Comparison of ENCODE assay signal across 8 cellular contexts in the genomic region with DNA sequence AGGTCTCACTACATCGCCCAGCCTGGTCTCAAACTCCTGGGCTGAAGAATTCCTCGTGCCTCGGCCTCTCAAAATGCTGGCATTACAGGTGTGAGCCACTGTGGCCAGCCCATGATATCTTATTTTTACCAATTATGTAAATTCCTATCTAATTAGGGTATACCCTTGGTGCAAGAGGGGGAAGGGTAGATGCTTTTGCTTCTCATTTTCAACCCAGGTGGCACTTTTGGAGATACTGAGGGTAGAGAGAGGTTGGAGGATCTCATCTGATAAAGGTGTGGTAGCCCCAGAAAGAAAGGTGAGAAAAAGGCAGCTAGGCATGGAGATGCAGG. TPM values are rescaled to one million over a fixed set of nuclear protein-coding genes. Genes with fewer than 3 reads are reported as not detected.
DNase-seq lines count a peak whose midpoint lies in the region; ATAC-seq and TF ChIP-seq lines count a peak whose summit lies in the region.

No MANE protein-coding gene starts in this region.

- H3K27ac Mint-ChIP-seq in activated CD4-positive, alpha-beta T cell treated with anti-CD3 and anti-CD28 coated beads for 36 hours, result peak overlapping the region; percentile 90
- H3K27ac Mint-ChIP-seq in activated naive CD8-positive, alpha-beta T cell, result peak overlapping the region; percentile 93

- CTCF ChIA-PET in activated CD4-positive, alpha-beta T cell treated with anti-CD3 and anti-CD28 coated beads for 36 hours (lab: Charles Lee), result interaction anchor here (0.5 to 20.2 kb wide), 3 partner anchors 10 to 42 kb away, joined by 3 to 461 read pairs (median 3); partner anchors contain the start of gene MCL1

- H3K4me3 Mint-ChIP-seq in activated CD4-positive, alpha-beta T cell treated with anti-CD3 and anti-CD28 coated beads for 36 hours, result peak overlapping the region; percentile 60
- peak overlapping the region; percentile 75 for H3K4me3 Mint-ChIP-seq in activated naive CD8-positive, alpha-beta T cell

- H3K4me1 ChIP-seq in right lobe of liver (peaks cover 0 to 45% (median 20%) of the 10 kb centered on the region in 4 donors), testis (peaks cover 30% of the 10 kb centered on the region)

- H3K36me3 Mint-ChIP-seq in activated CD4-positive, alpha-beta T cell treated with anti-CD3 and anti-CD28 coated beads for 36 hours (ENCODE audit: low read depth), result peaks cover 41% of the 10 kb centered on the region
- H3K36me3 Mint-ChIP-seq in activated naive CD8-positive, alpha-beta T cell, result peaks cover 12% of the 10 kb centered on the region

- H3K27me3 Mint-ChIP-seq in activated CD4-positive, alpha-beta T cell treated with anti-CD3 and anti-CD28 coated beads for 36 hours, result no peaks in the 10 kb centered on the region
- H3K27me3 Mint-ChIP-seq in activated naive CD8-positive, alpha-beta T cell, result no peaks in the 10 kb centered on the region

- POLR2A ChIA-PET in activated CD4-positive, alpha-beta T cell treated with anti-CD3 and anti-CD28 coated beads for 36 hours (lab: Charles Lee), result interaction anchor here (0.7 to 1.9 kb wide), 9 partner anchors 18 to 241 kb away, joined by 3 to 22 read pairs (median 7); partner anchors contain the start of genes ENSA and MCL1

- peaks cover 63% of the 10 kb centered on the region for H3K4me1 Mint-ChIP-seq in activated CD4-positive, alpha-beta T cell treated with anti-CD3 and anti-CD28 coated beads for 36 hours
- H3K4me1 Mint-ChIP-seq in activated naive CD8-positive, alpha-beta T cell (ENCODE audit: low read depth), result peaks cover 58% of the 10 kb centered on the region

- intact Hi-C loops in activated CD4-positive, alpha-beta T cell treated with anti-CD3 and anti-CD28 coated beads for 36 hours (cut with DNase I, micrococcal nuclease), result loop anchor here in 1 of 2 experiments (5.0 to 10.0 kb wide), 2 partner anchors 365 to 377 kb away; partner anchors contain the start of gene ANP32E
- intact Hi-C loops in right lobe of liver (cut with DNase I), result loop anchor here in 1 of 2 donors (5.0 kb wide), 1 partner anchor 35 kb away; the partner anchor contains the start of gene MCL1
- intact Hi-C loops in testis (cut with DNase I; ENCODE audit: low total_unique reads), result no loop called here

- H3K36me3 ChIP-seq in right lobe of liver, result no peaks in the 10 kb centered on the region
- no peaks in the 10 kb centered on the region for H3K36me3 ChIP-seq in testis (ENCODE audit: low read depth, missing control alignments)

- H3K27me3 ChIP-seq in right lobe of liver (no peaks in the 10 kb centered on the region), testis (no peaks in the 10 kb centered on the region)

- no peak overlapping the region for H3K4me3 ChIP-seq in right lobe of liver
- no peak overlapping the region for H3K4me3 ChIP-seq in testis

- no peak for ATAC-seq in activated CD4-positive, alpha-beta T cell treated with anti-CD3 and anti-CD28 coated beads for 36 hours
- ATAC-seq in right lobe of liver (no peak), HG02571 (IDR thresholded peaks at IDR 0.05; ENCODE audit: unreplicated experiment) (no peak)

- TF ChIP-seq CTCF in right lobe of liver (IDR thresholded peaks at IDR 0.05) (no peak), testis (IDR thresholded peaks at IDR 0.05) (no peak)

- no peak for TF ChIP-seq POLR2A in right lobe of liver (IDR thresholded peaks at IDR 0.05)
- TF ChIP-seq POLR2A in testis (IDR thresholded peaks at IDR 0.05), result no peak

- H3K27ac ChIP-seq in right lobe of liver, result peak overlapping the region; percentile 81 to 97 (median 89)
- peak overlapping the region; percentile 11 to 74 for H3K27ac ChIP-seq in testis

- no peaks in the 10 kb centered on the region for H3K9me3 ChIP-seq in right lobe of liver
- H3K9me3 ChIP-seq in testis, result no peaks in the 10 kb centered on the region

- WGBS in right lobe of liver (ENCODE audit: insufficient coverage, low coverage, low lambda C conversion rate, missing lambda C conversion rate), result 28% methylated on average over 3 of the region's 3 CpGs
- WGBS in testis, 2 donors, result 95 to 96% methylated on average over 3 of the region's 3 CpGs

- no peak for DNase-seq in activated CD4-positive, alpha-beta T cell treated with anti-CD3 and anti-CD28 coated beads for 36 hours
- no peak for DNase-seq in activated CD4-positive, alpha-beta T cell treated with anti-CD3 and anti-CD28 coated beads, Interleukin-2, amount 50 U/mL, for 1 hour
- DNase-seq in right lobe of liver (no peak), testis (no peak), NCI-H1105 (lab: John Stamatoyannopoulos, UW) (no peak), AG08395 (ENCODE audit: low spot score) (no peak)

- no peaks in the 10 kb centered on the region for H3K9me3 Mint-ChIP-seq in activated CD4-positive, alpha-beta T cell treated with anti-CD3 and anti-CD28 coated beads for 36 hours (ENCODE audit: low read depth)
- H3K9me3 Mint-ChIP-seq in activated naive CD8-positive, alpha-beta T cell (ENCODE audit: low read depth), result no peaks in the 10 kb centered on the region

RNA-seq across cellular contexts. Expression of gene ENSA, which starts 17.4 kb away (rescaled TPM):
- 100 to 1,000 TPM; 197 to 240 TPM for total RNA-seq in activated CD4-positive, alpha-beta T cell treated with anti-CD3 and anti-CD28 coated beads for 36 hours
- 100 to 1,000 TPM in 2 of 6 experiments, 10 to 100 TPM in 4; 60.4 to 166 (median 71.2) TPM for total RNA-seq in right lobe of liver
- 10 to 100 TPM; 76.5 to 84.5 TPM for total RNA-seq in testis
- 104 TPM for polyA plus RNA-seq in testis (ENCODE audit: insufficient read depth, low read depth, low replicate concordance)

RNA-seq across cellular contexts. Expression of gene MCL1, which starts 32.6 kb away (rescaled TPM):
- total RNA-seq in activated CD4-positive, alpha-beta T cell treated with anti-CD3 and anti-CD28 coated beads for 36 hours, result 100 to 1,000 TPM; 185 to 265 TPM
- total RNA-seq in right lobe of liver (100 to 1,000 TPM in 5 of 6 experiments, 10 to 100 TPM in 1; 83.6 to 266 (median 158) TPM), testis (100 to 1,000 TPM in 1 of 2 donors, 10 to 100 TPM in 1; 94.1 to 111 TPM)
- polyA plus RNA-seq in testis (ENCODE audit: insufficient read depth, low read depth, low replicate concordance), result 112 TPM
